ENCODE assay signal across 25 cellular contexts in genomic region chr10:75029420-75029819, GRCh38.
DNase-seq lines count a peak whose midpoint lies in the region; ATAC-seq, FAIRE-seq and TF ChIP-seq lines count a peak whose summit lies in the region.
"Had no signal": no experiment of that assay in that cellular context is flagged by ENCODE, and none has a peak within 500 bp of the region (broad histone marks: within the 10 kb centered on the region; RNA-seq: fewer than 3 reads in every experiment).

No MANE protein-coding gene starts in this region.

- H3K9me3 ChIP-seq in left lung: no peaks in the 10 kb centered on the region

- ATAC-seq in HG03039 (IDR thresholded peaks at IDR 0.05; ENCODE audit: unreplicated experiment) (no peak), left lung (no peak)

- H3K4me1 ChIP-seq in left lung: no peaks in the 10 kb centered on the region

- H3K36me3 ChIP-seq in bronchial epithelial cell (ENCODE audit: control insufficient read depth, insufficient read depth, low read length) (peaks cover 7% of the 10 kb centered on the region), left lung (peaks cover 0 to 50% of the 10 kb centered on the region in 2 donors)

- FAIRE-seq in bronchial epithelial cell (lab: Jason Lieb, UNC) (peak; percentile 94), urothelium cell line (lab: Jason Lieb, UNC) (peak; percentile 13)
- FAIRE-seq: GM12891, HTR-8/SVneo had no signal

- H3K9me3 Mint-ChIP-seq in activated naive CD4-positive, alpha-beta T cell treated with anti-CD3 and anti-CD28 coated beads, Interleukin-2, amount 50 U/mL, for 24 hours: no peaks in the 10 kb centered on the region
- no peaks in the 10 kb centered on the region for H3K9me3 Mint-ChIP-seq in nephron
- H3K9me3 Mint-ChIP-seq: CD8-positive, alpha-beta memory T cell; H9; IgD-negative memory B cell had no signal

- H3K27me3 ChIP-seq in bronchial epithelial cell (ENCODE audit: control insufficient read depth, insufficient read depth, low read length): no peaks in the 10 kb centered on the region
- H3K27me3 ChIP-seq in left lung: no peaks in the 10 kb centered on the region

- TF ChIP-seq CTCF in bronchial epithelial cell (IDR thresholded peaks at IDR 0.05; ENCODE audit: insufficient read depth, low read length, severe bottlenecking): no peak
- no peak for TF ChIP-seq CTCF in nephron (IDR thresholded peaks at IDR 0.05; ENCODE audit: unreplicated experiment in 3 of 3)
- TF ChIP-seq CTCF in left lung (IDR thresholded peaks at IDR 0.05): no peak

- no peak overlapping the region for H3K4me3 ChIP-seq in bronchial epithelial cell (ENCODE audit: low read depth, low read length)
- H3K4me3 ChIP-seq in left lung: no peak overlapping the region
- H3K4me3 ChIP-seq: GM23248 had no signal

- peak overlapping the region; percentile 2 for H3K27ac Mint-ChIP-seq in activated naive CD4-positive, alpha-beta T cell treated with anti-CD3 and anti-CD28 coated beads, Interleukin-2, amount 50 U/mL, for 24 hours
- peak overlapping the region in 2 of 3 experiments; percentile 21 to 83 for H3K27ac Mint-ChIP-seq in nephron
- H3K27ac Mint-ChIP-seq: H9, IgD-negative memory B cell had no signal

- H3K4me3 Mint-ChIP-seq in activated naive CD4-positive, alpha-beta T cell treated with anti-CD3 and anti-CD28 coated beads, Interleukin-2, amount 50 U/mL, for 24 hours: no peak overlapping the region
- H3K4me3 Mint-ChIP-seq in nephron: no peak overlapping the region
- H3K4me3 Mint-ChIP-seq: H9, IgD-negative memory B cell had no signal

- no peak overlapping the region for H3K27ac ChIP-seq in left lung
- H3K27ac ChIP-seq: 22Rv1, C4-2B, GM23248, RWPE1 had no signal

- peaks cover 17% of the 10 kb centered on the region for H3K4me1 Mint-ChIP-seq in activated naive CD4-positive, alpha-beta T cell treated with anti-CD3 and anti-CD28 coated beads, Interleukin-2, amount 50 U/mL, for 24 hours
- peaks cover 19% of the 10 kb centered on the region for H3K4me1 Mint-ChIP-seq in nephron
- H3K4me1 Mint-ChIP-seq: H9 had no signal

- peaks cover 9% of the 10 kb centered on the region for H3K36me3 Mint-ChIP-seq in activated naive CD4-positive, alpha-beta T cell treated with anti-CD3 and anti-CD28 coated beads, Interleukin-2, amount 50 U/mL, for 24 hours
- H3K36me3 Mint-ChIP-seq in nephron (ENCODE audit: low read depth): peaks cover 78% of the 10 kb centered on the region

- H3K27me3 Mint-ChIP-seq in activated naive CD4-positive, alpha-beta T cell treated with anti-CD3 and anti-CD28 coated beads, Interleukin-2, amount 50 U/mL, for 24 hours: no peaks in the 10 kb centered on the region
- no peaks in the 10 kb centered on the region for H3K27me3 Mint-ChIP-seq in nephron (ENCODE audit: low read depth)
- H3K27me3 Mint-ChIP-seq: CD8-positive, alpha-beta memory T cell; IgD-negative memory B cell had no signal

- intact Hi-C loops in left lung (cut with DNase I): no loop called here

- no peak for DNase-seq in activated naive CD4-positive, alpha-beta T cell (lab: John Stamatoyannopoulos, UW)
- DNase-seq in bronchial epithelial cell (ENCODE audit: low read depth) (no peak), urothelium cell line (ENCODE audit: low spot score) (no peak), cerebellar cortex (ENCODE audit: low spot score) (no peak), left lung (no peak)
- DNase-seq: Calu3; CD8-positive, alpha-beta memory T cell; DMS153; GM23248; H9; NCI-H1105; NCI-H146; NCI-H2029; NCI-H2227 treated with DMSO at 0.1 percent for 48 hours; NCI-H510A treated with DMSO at 0.1 percent for 48 hours; NCI-H748 treated with DMSO at 0.1 percent for 48 hours had no signal
